Comparison of ENCODE assay signal across 8 cellular contexts in genomic region chr3:144818973-144819372, GRCh38.
"Had no signal": no experiment of that assay in that cellular context is flagged by ENCODE, and none has a peak within 500 bp of the region (broad histone marks: within the 10 kb centered on the region; RNA-seq: fewer than 3 reads in every experiment).

No MANE protein-coding gene starts in this region.

- DNase-seq: GDM1, GF-D8 had no signal

- H3K4me3 ChIP-seq: GM12878 had no signal

- ATAC-seq: GM12878 had no signal

- FAIRE-seq: G401.6, GM12878, GM12891, GM12892, GM18507, GM19239 had no signal
